29 cellular contexts compared by ENCODE assay signal in genomic region chr22:20677684-20678242, GRCh38.
"Had no signal": no experiment of that assay in that cellular context is flagged by ENCODE, and none has a peak within 500 bp of the region (broad histone marks: within the 10 kb centered on the region; RNA-seq: fewer than 3 reads in every experiment).

No MANE protein-coding gene starts in this region.

- H3K9me3 ChIP-seq: stomach, suprapubic skin, testis, thoracic aorta, thyroid gland, tibial artery, tibial nerve, transverse colon, upper lobe of left lung, upper lobe of right lung, uterus, vagina had no signal

- H3K27ac Mint-ChIP-seq: stimulated activated effector memory CD8-positive, alpha-beta T cell treated with anti-CD3 and anti-CD28 coated beads, Interleukin-12 subunit alpha, Interleukin-12 subunit beta, amount 100 ng/mL, for 72 hours; stimulated activated memory B cell treated with anti-CD40 and anti-IgM and Interleukin-4, amounts not matched to agents 10 μg/mL and 1 μg/mL and 100 μg/mL, for 72 hours; stimulated activated naive CD8-positive, alpha-beta T cell treated with anti-CD3 and anti-CD28 coated beads, Interleukin-15, amount 100 ng/mL, for 72 hours; stimulated activated naive CD8-positive, alpha-beta T cell treated with anti-CD3 and anti-CD28 coated beads, Interleukin-15, Interleukin-2, amounts not matched to agents 100 ng/mL and 50 ng/mL, for 24 hours; type B pancreatic cell had no signal

- H3K36me3 ChIP-seq: stomach, suprapubic skin, thoracic aorta, thyroid gland, tibial artery, tibial nerve, transverse colon, upper lobe of left lung, upper lobe of right lung, uterus, vagina had no signal

- DNase-seq: stimulated activated CD4-positive, alpha-beta T cell treated with anti-CD3 and anti-CD28 coated beads, Interleukin-2, amount 100 ng/mL, for 48 hours; stimulated activated CD4-positive, alpha-beta T cell treated with anti-CD3 and anti-CD28 coated beads, Interleukin-4, amount 100 ng/mL, for 1 hour; stimulated activated CD4-positive, alpha-beta T cell treated with anti-CD3 and anti-CD28 coated beads, Interleukin-4, amount 100 ng/mL, for 24 hours; stimulated activated CD4-positive, alpha-beta T cell treated with anti-CD3 and anti-CD28 coated beads, Interleukin-4, amount 100 ng/mL, for 4 hours; stimulated activated CD8-positive, alpha-beta memory T cell treated with anti-CD3 and anti-CD28 coated beads, Interleukin-4, amount 100 ng/mL, for 48 hours; stimulated activated naive B cell treated with anti-CD40 and anti-IgM and Interleukin-4, amounts not matched to agents 10 μg/mL and 1 μg/mL and 100 μg/mL, for 72 hours; stimulated activated naive CD4-positive, alpha-beta T cell; stimulated activated naive CD4-positive, alpha-beta T cell treated with Interleukin-2 at 50 U/mL for 16 hours; stimulated activated naive CD8-positive, alpha-beta T cell treated with anti-CD3 and anti-CD28 coated beads, Interleukin-15, amount 100 ng/mL, for 72 hours; stimulated activated naive CD8-positive, alpha-beta T cell treated with anti-CD3 and anti-CD28 coated beads, Interleukin-15, Interleukin-2, amounts not matched to agents 100 U/mL and 50 U/mL, for 24 hours; stomach; substantia nigra; testis; thyroid gland; tibial artery; transverse colon; trophoblast cell; upper lobe of left lung; upper lobe of right lung; uterus had no signal

- H3K4me3 Mint-ChIP-seq: stimulated activated effector memory CD8-positive, alpha-beta T cell treated with anti-CD3 and anti-CD28 coated beads, Interleukin-12 subunit alpha, Interleukin-12 subunit beta, amount 100 ng/mL, for 72 hours; stimulated activated memory B cell treated with anti-CD40 and anti-IgM and Interleukin-4, amounts not matched to agents 10 μg/mL and 1 μg/mL and 100 μg/mL, for 72 hours; stimulated activated naive B cell treated with anti-CD40 and anti-IgM and Interleukin-4, amounts not matched to agents 10 μg/mL and 1 μg/mL and 100 μg/mL, for 72 hours; stimulated activated naive CD8-positive, alpha-beta T cell treated with anti-CD3 and anti-CD28 coated beads, Interleukin-15, amount 100 ng/mL, for 72 hours; stimulated activated naive CD8-positive, alpha-beta T cell treated with anti-CD3 and anti-CD28 coated beads, Interleukin-15, Interleukin-2, amounts not matched to agents 100 ng/mL and 50 ng/mL, for 24 hours; type B pancreatic cell had no signal

- H3K27me3 ChIP-seq: stomach, testis, thyroid gland, upper lobe of left lung, uterus, vagina had no signal

- H3K4me3 ChIP-seq: stomach, suprapubic skin, testis, thoracic aorta, thyroid gland, tibial artery, tibial nerve, transverse colon, upper lobe of left lung, upper lobe of right lung, uterus, vagina had no signal

- H3K27ac ChIP-seq: stomach, suprapubic skin, testis, thoracic aorta, thyroid gland, tibial artery, tibial nerve, transverse colon, upper lobe of left lung, upper lobe of right lung, uterus, vagina had no signal

- H3K4me1 Mint-ChIP-seq: stimulated activated effector memory CD8-positive, alpha-beta T cell treated with anti-CD3 and anti-CD28 coated beads, Interleukin-12 subunit alpha, Interleukin-12 subunit beta, amount 100 ng/mL, for 72 hours; stimulated activated memory B cell treated with anti-CD40 and anti-IgM and Interleukin-4, amounts not matched to agents 10 μg/mL and 1 μg/mL and 100 μg/mL, for 72 hours; stimulated activated naive B cell treated with anti-CD40 and anti-IgM and Interleukin-4, amounts not matched to agents 10 μg/mL and 1 μg/mL and 100 μg/mL, for 72 hours; stimulated activated naive CD8-positive, alpha-beta T cell treated with anti-CD3 and anti-CD28 coated beads, Interleukin-15, amount 100 ng/mL, for 72 hours had no signal

- H3K4me1 ChIP-seq: stomach, suprapubic skin, testis, thyroid gland, tibial artery, tibial nerve, transverse colon, upper lobe of left lung, upper lobe of right lung, uterus, vagina had no signal

- H3K36me3 Mint-ChIP-seq: stimulated activated effector memory CD8-positive, alpha-beta T cell treated with anti-CD3 and anti-CD28 coated beads, Interleukin-12 subunit alpha, Interleukin-12 subunit beta, amount 100 ng/mL, for 72 hours; stimulated activated memory B cell treated with anti-CD40 and anti-IgM and Interleukin-4, amounts not matched to agents 10 μg/mL and 1 μg/mL and 100 μg/mL, for 72 hours; stimulated activated naive B cell treated with anti-CD40 and anti-IgM and Interleukin-4, amounts not matched to agents 10 μg/mL and 1 μg/mL and 100 μg/mL, for 72 hours; type B pancreatic cell had no signal

- H3K9me3 Mint-ChIP-seq: stimulated activated effector memory CD8-positive, alpha-beta T cell treated with anti-CD3 and anti-CD28 coated beads, Interleukin-12 subunit alpha, Interleukin-12 subunit beta, amount 100 ng/mL, for 72 hours; stimulated activated naive CD8-positive, alpha-beta T cell treated with anti-CD3 and anti-CD28 coated beads, Interleukin-15, amount 100 ng/mL, for 72 hours; type B pancreatic cell had no signal

- FAIRE-seq: urothelium cell line had no signal

- ATAC-seq: stimulated activated effector memory CD8-positive, alpha-beta T cell treated with anti-CD3 and anti-CD28 coated beads, Interleukin-12 subunit alpha, Interleukin-12 subunit beta, amount 100 ng/mL, for 72 hours; stimulated activated memory B cell treated with anti-CD40 and anti-IgM and Interleukin-4, amounts not matched to agents 10 μg/mL and 1 μg/mL and 100 μg/mL, for 72 hours; stimulated activated naive B cell treated with anti-CD40 and anti-IgM and Interleukin-4, amounts not matched to agents 10 μg/mL and 1 μg/mL and 100 μg/mL, for 72 hours; stimulated activated naive CD8-positive, alpha-beta T cell treated with anti-CD3 and anti-CD28 coated beads, Interleukin-15, amount 100 ng/mL, for 72 hours; stimulated activated naive CD8-positive, alpha-beta T cell treated with anti-CD3 and anti-CD28 coated beads, Interleukin-15, Interleukin-2, amounts not matched to agents 100 U/mL and 50 U/mL, for 24 hours; upper lobe of right lung had no signal
